1 cellular context compared by ENCODE assay signal in genomic region chr2:48221846-48222516, GRCh38.
TF ChIP-seq lines count a peak whose summit lies in the region.

No MANE protein-coding gene starts in this region.

TF ChIP-seq in HepG2, 621 proteins besides CTCF, POLR2A, EP300 and RAD21 (continued from another document and continues in another):
- TF ChIP-seq, protein P1, sequence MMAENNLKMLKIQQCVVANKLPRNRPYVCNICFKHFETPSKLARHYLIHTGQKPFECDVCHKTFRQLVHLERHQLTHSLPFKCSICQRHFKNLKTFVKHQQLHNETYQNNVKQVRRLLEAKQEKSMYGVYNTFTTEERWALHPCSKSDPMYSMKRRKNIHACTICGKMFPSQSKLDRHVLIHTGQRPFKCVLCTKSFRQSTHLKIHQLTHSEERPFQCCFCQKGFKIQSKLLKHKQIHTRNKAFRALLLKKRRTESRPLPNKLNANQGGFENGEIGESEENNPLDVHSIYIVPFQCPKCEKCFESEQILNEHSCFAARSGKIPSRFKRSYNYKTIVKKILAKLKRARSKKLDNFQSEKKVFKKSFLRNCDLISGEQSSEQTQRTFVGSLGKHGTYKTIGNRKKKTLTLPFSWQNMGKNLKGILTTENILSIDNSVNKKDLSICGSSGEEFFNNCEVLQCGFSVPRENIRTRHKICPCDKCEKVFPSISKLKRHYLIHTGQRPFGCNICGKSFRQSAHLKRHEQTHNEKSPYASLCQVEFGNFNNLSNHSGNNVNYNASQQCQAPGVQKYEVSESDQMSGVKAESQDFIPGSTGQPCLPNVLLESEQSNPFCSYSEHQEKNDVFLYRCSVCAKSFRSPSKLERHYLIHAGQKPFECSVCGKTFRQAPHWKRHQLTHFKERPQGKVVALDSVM (CRISPR knock-in tag; IDR thresholded peaks at IDR 0.05), result peak; percentile 88
- no peak; the same call in 1 of the 2 replicates for TF ChIP-seq ZNF598 (CRISPR knock-in tag; IDR thresholded peaks at IDR 0.05; ENCODE audit: borderline replicate concordance)
- no peak for TF ChIP-seq ZNF234 (CRISPR knock-in tag; conservative IDR thresholded peaks at IDR 0.05)
- TF ChIP-seq ZNF550 (CRISPR knock-in tag; IDR thresholded peaks at IDR 0.05; ENCODE audit: borderline replicate concordance), result no peak
- TF ChIP-seq ZNF552 (CRISPR knock-in tag; IDR thresholded peaks at IDR 0.05; ENCODE audit: borderline replicate concordance), result peak; percentile 7; the same call in 1 of the 2 replicates
- TF ChIP-seq ZNF773 (CRISPR knock-in tag; IDR thresholded peaks at IDR 0.05; ENCODE audit: borderline replicate concordance), result no peak
- peak; percentile 88 for TF ChIP-seq ETV5 (CRISPR knock-in tag; IDR thresholded peaks at IDR 0.05; ENCODE audit: borderline replicate concordance)
- no peak; the same call in 1 of the 2 replicates for TF ChIP-seq ZNF547 (CRISPR knock-in tag; IDR thresholded peaks at IDR 0.05)
- TF ChIP-seq BORCS8-MEF2B (CRISPR knock-in tag; IDR thresholded peaks at IDR 0.05), result no peak
- TF ChIP-seq REPIN1 (CRISPR knock-in tag; IDR thresholded peaks at IDR 0.05; ENCODE audit: borderline replicate concordance, low read depth), result peak; percentile 98
- peak; percentile 91 for TF ChIP-seq SKIL (CRISPR knock-in tag; IDR thresholded peaks at IDR 0.05; ENCODE audit: borderline replicate concordance)
- TF ChIP-seq ZBTB7A (CRISPR knock-in tag; IDR thresholded peaks at IDR 0.05), result no peak
- no peak for TF ChIP-seq PCBP1 (IDR thresholded peaks at IDR 0.05; ENCODE audit: borderline replicate concordance, low read depth, low read length)
- TF ChIP-seq ZMYM4 (CRISPR knock-in tag; IDR thresholded peaks at IDR 0.05), result peak; percentile 93
- TF ChIP-seq ZNF75D (CRISPR knock-in tag; IDR thresholded peaks at IDR 0.05; ENCODE audit: borderline replicate concordance), result no peak
- no peak for TF ChIP-seq NR3C1 (CRISPR knock-in tag; IDR thresholded peaks at IDR 0.05)
- TF ChIP-seq CENPX (CRISPR knock-in tag; IDR thresholded peaks at IDR 0.05), result no peak
- TF ChIP-seq GRHL1 (CRISPR knock-in tag; conservative IDR thresholded peaks at IDR 0.05), result no peak
- no peak for TF ChIP-seq CBX1 (IDR thresholded peaks at IDR 0.05; ENCODE audit: low read depth)
- TF ChIP-seq ZNF577 (CRISPR knock-in tag; IDR thresholded peaks at IDR 0.05; ENCODE audit: borderline replicate concordance, low read depth), result no peak
- no peak for TF ChIP-seq DNMT1 (CRISPR knock-in tag; IDR thresholded peaks at IDR 0.05)
- TF ChIP-seq, protein P2, sequence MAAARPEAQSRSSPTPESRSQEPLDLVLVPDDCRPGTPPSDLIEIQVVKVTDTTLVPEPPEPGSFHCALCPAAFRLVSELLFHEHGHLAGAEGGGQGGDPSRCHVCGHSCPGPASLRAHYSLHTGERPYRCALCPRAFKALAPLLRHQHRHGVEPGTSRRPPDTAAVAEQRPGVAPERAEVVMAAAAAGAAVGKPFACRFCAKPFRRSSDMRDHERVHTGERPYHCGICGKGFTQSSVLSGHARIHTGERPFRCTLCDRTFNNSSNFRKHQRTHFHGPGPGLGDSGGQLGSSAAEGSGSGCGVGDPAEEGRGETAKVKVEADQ (CRISPR knock-in tag; IDR thresholded peaks at IDR 0.05; ENCODE audit: borderline replicate concordance), result no peak
- TF ChIP-seq KDM4B (CRISPR knock-in tag; IDR thresholded peaks at IDR 0.05), result no peak; the same call in 1 of the 2 replicates
- TF ChIP-seq GPN1 (CRISPR knock-in tag; IDR thresholded peaks at IDR 0.05; ENCODE audit: borderline replicate concordance), result no peak
- no peak for TF ChIP-seq ZNF616 (CRISPR knock-in tag; IDR thresholded peaks at IDR 0.05; ENCODE audit: low read depth)
- TF ChIP-seq MAFF (IDR thresholded peaks at IDR 0.05; ENCODE audit: low read depth, low read length), result no peak; the same call in 1 of the 2 replicates
- TF ChIP-seq MEIS1 (CRISPR knock-in tag; IDR thresholded peaks at IDR 0.05; ENCODE audit: borderline replicate concordance), result peak; percentile 96
- peak; percentile 77; the same call in 1 of the 2 replicates for TF ChIP-seq MXD4 (CRISPR knock-in tag; IDR thresholded peaks at IDR 0.05)
- TF ChIP-seq NKX3-1 (CRISPR knock-in tag; IDR thresholded peaks at IDR 0.05), result peak; percentile 93
- TF ChIP-seq ELF3 (CRISPR knock-in tag; IDR thresholded peaks at IDR 0.05), result peak; percentile 99
- TF ChIP-seq RNF2 (conservative IDR thresholded peaks at IDR 0.05; ENCODE audit: low read depth), result no peak
- TF ChIP-seq, protein P3, sequence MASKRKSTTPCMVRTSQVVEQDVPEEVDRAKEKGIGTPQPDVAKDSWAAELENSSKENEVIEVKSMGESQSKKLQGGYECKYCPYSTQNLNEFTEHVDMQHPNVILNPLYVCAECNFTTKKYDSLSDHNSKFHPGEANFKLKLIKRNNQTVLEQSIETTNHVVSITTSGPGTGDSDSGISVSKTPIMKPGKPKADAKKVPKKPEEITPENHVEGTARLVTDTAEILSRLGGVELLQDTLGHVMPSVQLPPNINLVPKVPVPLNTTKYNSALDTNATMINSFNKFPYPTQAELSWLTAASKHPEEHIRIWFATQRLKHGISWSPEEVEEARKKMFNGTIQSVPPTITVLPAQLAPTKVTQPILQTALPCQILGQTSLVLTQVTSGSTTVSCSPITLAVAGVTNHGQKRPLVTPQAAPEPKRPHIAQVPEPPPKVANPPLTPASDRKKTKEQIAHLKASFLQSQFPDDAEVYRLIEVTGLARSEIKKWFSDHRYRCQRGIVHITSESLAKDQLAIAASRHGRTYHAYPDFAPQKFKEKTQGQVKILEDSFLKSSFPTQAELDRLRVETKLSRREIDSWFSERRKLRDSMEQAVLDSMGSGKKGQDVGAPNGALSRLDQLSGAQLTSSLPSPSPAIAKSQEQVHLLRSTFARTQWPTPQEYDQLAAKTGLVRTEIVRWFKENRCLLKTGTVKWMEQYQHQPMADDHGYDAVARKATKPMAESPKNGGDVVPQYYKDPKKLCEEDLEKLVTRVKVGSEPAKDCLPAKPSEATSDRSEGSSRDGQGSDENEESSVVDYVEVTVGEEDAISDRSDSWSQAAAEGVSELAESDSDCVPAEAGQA (IDR thresholded peaks at IDR 0.05; ENCODE audit: low read depth), result 0 out of 2 replicates have a peak, but pooled peaks have one; percentile 25
- TF ChIP-seq, protein P3 (CRISPR knock-in tag; IDR thresholded peaks at IDR 0.05; ENCODE audit: borderline replicate concordance), result peak; percentile 98; the same call in 1 of the 2 replicates
- TF ChIP-seq TFDP1 (CRISPR knock-in tag; IDR thresholded peaks at IDR 0.05; ENCODE audit: borderline replicate concordance), result no peak
- TF ChIP-seq BRD4 (CRISPR knock-in tag; IDR thresholded peaks at IDR 0.05), result no peak
- no peak for TF ChIP-seq ELF4 (CRISPR knock-in tag; IDR thresholded peaks at IDR 0.05; ENCODE audit: borderline replicate concordance)
- no peak for TF ChIP-seq U2AF2 (IDR thresholded peaks at IDR 0.05; ENCODE audit: low read depth, low read length)
- TF ChIP-seq LCORL (IDR thresholded peaks at IDR 0.05), result peak; percentile 96
- peak; percentile 94 for TF ChIP-seq LCORL (CRISPR knock-in tag; IDR thresholded peaks at IDR 0.05)
- TF ChIP-seq NR2F2 (IDR thresholded peaks at IDR 0.05; ENCODE audit: borderline replicate concordance, low read depth), result peak; percentile 100
- peak; percentile 87; the same call in 1 of the 2 replicates for TF ChIP-seq ZSCAN29 (CRISPR knock-in tag; conservative IDR thresholded peaks at IDR 0.05)
- TF ChIP-seq YY1 (IDR thresholded peaks at IDR 0.05; ENCODE audit: insufficient read depth, insufficient replicate concordance, low read depth, low read length), result peak; percentile 51
- peak; percentile 84 for TF ChIP-seq ZNF24 (IDR thresholded peaks at IDR 0.05)
- TF ChIP-seq ZNF558 (CRISPR knock-in tag; IDR thresholded peaks at IDR 0.05; ENCODE audit: borderline replicate concordance), result no peak
- peak; percentile 97 for TF ChIP-seq TCF7 (IDR thresholded peaks at IDR 0.05; ENCODE audit: low read depth)
- peak; percentile 98; the same call in 1 of the 2 replicates for TF ChIP-seq GATA4 (IDR thresholded peaks at IDR 0.05; ENCODE audit: borderline replicate concordance, low read depth)
- no peak for TF ChIP-seq ZNF761 (CRISPR knock-in tag; conservative IDR thresholded peaks at IDR 0.05)
- 0 out of 2 replicates have a peak, but pooled peaks have one; percentile 24 for TF ChIP-seq ATF7-NPFF (CRISPR knock-in tag; IDR thresholded peaks at IDR 0.05; ENCODE audit: low read depth)
- TF ChIP-seq PHF8 (CRISPR knock-in tag; IDR thresholded peaks at IDR 0.05), result 0 out of 2 replicates have a peak, but pooled peaks have one; percentile 20
- TF ChIP-seq SP5 (CRISPR knock-in tag; IDR thresholded peaks at IDR 0.05; ENCODE audit: borderline replicate concordance, low read depth), result peak; percentile 95
- no peak for TF ChIP-seq ZNF496 (CRISPR knock-in tag; IDR thresholded peaks at IDR 0.05; ENCODE audit: insufficient replicate concordance)
- no peak for TF ChIP-seq EZH2 (conservative IDR thresholded peaks at IDR 0.05; ENCODE audit: low read depth, low read length)
- peak; percentile 86 for TF ChIP-seq ZNF614 (CRISPR knock-in tag; IDR thresholded peaks at IDR 0.05; ENCODE audit: borderline replicate concordance)
- no peak for TF ChIP-seq U2AF1 (optimal IDR thresholded peaks at IDR 0.05; ENCODE audit: low read depth, low read length)
- peak; percentile 46; the same call in 1 of the 2 replicates for TF ChIP-seq AKAP8 (CRISPR knock-in tag; IDR thresholded peaks at IDR 0.05)
- peak; percentile 90; the same call in 1 of the 2 replicates for TF ChIP-seq ZNF280D (CRISPR knock-in tag; IDR thresholded peaks at IDR 0.05)
